Comparison of ENCODE assay signal across 25 cellular contexts in genomic region chr2:38095079-38095478, GRCh38. TPM values are rescaled to one million over a fixed set of nuclear protein-coding genes. Genes with fewer than 3 reads are reported as not detected.
DNase-seq lines count a peak whose midpoint lies in the region; ATAC-seq and TF ChIP-seq lines count a peak whose summit lies in the region.
"Had no signal": no experiment of that assay in that cellular context is flagged by ENCODE, and none has a peak within 500 bp of the region (broad histone marks: within the 10 kb centered on the region; RNA-seq: fewer than 3 reads in every experiment).

No MANE protein-coding gene starts in this region.

- BruUV-seq in mammary epithelial cell (replicated peaks; lab: Mats Ljungman, UMichigan): no TSS peak

- dilution Hi-C loops in mammary epithelial cell (cut with HindIII; ENCODE audit: low sequenced_read_pairs): loop anchor here (5.0 kb wide), 1 partner anchor 77 kb away; no protein-coding TSS in a partner anchor

- in situ Hi-C loops in mammary epithelial cell (cut with MboI; ENCODE audit: low sequenced_read_pairs in 2 of 2): no loop called here

- H3K4me3 ChIP-seq in right cardiac atrium (ENCODE audit: low read length): no peak overlapping the region
- H3K4me3 ChIP-seq in mammary epithelial cell (replicated peaks in 1 of 3; ENCODE audit: insufficient read depth in 1 of 3, low read depth in 2 of 3, low read length in 3 of 3): no peak overlapping the region
- H3K4me3 ChIP-seq: BLaER1, mucosa of descending colon, upper lobe of right lung had no signal

- ATAC-seq in right cardiac atrium (no peak), left cardiac atrium (no peak)
- ATAC-seq: activated CD8-positive, alpha-beta T cell treated with anti-CD3 and anti-CD28 coated beads for 36 hours; HCT116; T-cell had no signal

- no peaks in the 10 kb centered on the region for H4K20me1 ChIP-seq in mammary epithelial cell (ENCODE audit: insufficient read depth, low read length)
- H4K20me1 ChIP-seq: BLaER1 had no signal

- intact Hi-C loops in right cardiac atrium (cut with DNase I) (no loop called here), left cardiac atrium (cut with DNase I) (no loop called here), mammary epithelial cell (cut with micrococcal nuclease) (no loop called here)

- no peaks in the 10 kb centered on the region for H3K79me2 ChIP-seq in mammary epithelial cell (ENCODE audit: insufficient read depth, low read length)

- no peak overlapping the region for H3K4me2 ChIP-seq in mammary epithelial cell (ENCODE audit: insufficient read depth, low read depth, low read length)
- H3K4me2 ChIP-seq: BLaER1 had no signal

- H3K27ac ChIP-seq in right cardiac atrium (ENCODE audit: low read length) (peak overlapping the region; percentile 38), mammary epithelial cell (ENCODE audit: insufficient read depth, low read depth, low read length) (peak overlapping the region; percentile 85)
- H3K27ac ChIP-seq: BLaER1, foreskin keratinocyte had no signal

- DNase-seq in right cardiac atrium (no peak), left cardiac atrium (no peak), mammary epithelial cell (no peak), middle frontal gyrus (ENCODE audit: extremely low spot score, low spot score) (peak; percentile 2), NCI-H2081 (lab: John Stamatoyannopoulos, UW) (no peak), NCI-H2107 treated with DMSO at 0.1 percent for 48 hours (lab: John Stamatoyannopoulos, UW; ENCODE audit: unreplicated experiment) (no peak), HuH-7 (ENCODE audit: low spot score) (no peak), A172 (ENCODE audit: low spot score) (no peak)
- DNase-seq: activated CD4-positive, alpha-beta T cell treated with anti-CD3 and anti-CD28 coated beads for 1 hour; activated CD8-positive, alpha-beta T cell treated with anti-CD3 and anti-CD28 coated beads for 36 hours; activated effector memory CD4-positive, alpha-beta T cell treated with Interleukin-2 at 50 U/mL for 16 hours; cerebellar nuclear complex; effector CD4-positive, alpha-beta T cell; erythroblast; foreskin keratinocyte; hippocampal formation; left ventricle myocardium superior; mucosa of descending colon; NCI-H1417 treated with DMSO at 0.1 percent for 48 hours; nephron progenitor cell; SIG-M5; T-cell; upper lobe of right lung had no signal

- H3K9me3 ChIP-seq in right cardiac atrium (ENCODE audit: control insufficient read depth, low read length): no peaks in the 10 kb centered on the region
- H3K9me3 ChIP-seq in mammary epithelial cell (replicated peaks; ENCODE audit: insufficient read depth, low read length): no peaks in the 10 kb centered on the region
- H3K9me3 ChIP-seq: BLaER1, mucosa of descending colon, upper lobe of right lung had no signal

- H3K27me3 ChIP-seq in right cardiac atrium (ENCODE audit: control insufficient read depth, insufficient read depth) (no peaks in the 10 kb centered on the region), mammary epithelial cell (ENCODE audit: insufficient read depth, low read length) (no peaks in the 10 kb centered on the region)
- H3K27me3 ChIP-seq: BLaER1, foreskin keratinocyte, upper lobe of right lung had no signal

- TF ChIP-seq CTCF in mammary epithelial cell (conservative IDR thresholded peaks at IDR 0.05 in 1 of 2, IDR thresholded peaks at IDR 0.05 in 1 of 2; ENCODE audit: extremely low read depth in 1 of 2, insufficient read depth in 1 of 2, low read depth in 1 of 2, low read length in 2 of 2): no peak

- CTCF ChIA-PET in mammary epithelial cell (lab: Charles Lee; ENCODE audit: low non-redundant PET): no interaction called here

- H3K36me3 ChIP-seq in mammary epithelial cell (ENCODE audit: insufficient read depth, low read length): no peaks in the 10 kb centered on the region
- H3K36me3 ChIP-seq: BLaER1, upper lobe of right lung had no signal

- H3K4me1 ChIP-seq in right cardiac atrium (ENCODE audit: control insufficient read depth, insufficient read depth, low read length) (peaks cover 14% of the 10 kb centered on the region), mammary epithelial cell (ENCODE audit: insufficient read depth, low read length) (peaks cover 65% of the 10 kb centered on the region)

- 80% methylated on average over 6 of the region's 6 CpGs for WGBS in right cardiac atrium
- 50% methylated on average over 6 of the region's 6 CpGs for WGBS in mammary epithelial cell (ENCODE audit: low coverage, missing lambda C conversion rate)

- H2AFZ ChIP-seq in mammary epithelial cell (ENCODE audit: low read depth, low read length): peak overlapping the region; percentile 48

- H3K9ac ChIP-seq in mammary epithelial cell (ENCODE audit: insufficient read depth, low read length): no peak overlapping the region
- H3K9ac ChIP-seq: BLaER1 had no signal

RNA-seq across cellular contexts. Expression of gene CYP1B1, which starts 19.1 kb away (rescaled TPM):
- total RNA-seq in right cardiac atrium: 100 to 1,000 TPM in 1 of 4 donors, 10 to 100 TPM in 3; 43.7 to 142 (median 53.4) TPM
- polyA plus RNA-seq in right cardiac atrium: 10.1 TPM
- 100 to 1,000 TPM in 1 of 2 donors, 10 to 100 TPM in 1; 46.1 to 115 TPM for total RNA-seq in left cardiac atrium
- total RNA-seq in mammary epithelial cell: 100 to 1,000 TPM in 1 of 2 donors, 10 to 100 TPM in 1; 13.8 to 317 TPM
- 4.1 TPM for polyA plus RNA-seq in mammary epithelial cell
- 7.2 TPM for polyA minus RNA-seq in mammary epithelial cell
- 0.31 and 0.38 TPM in 2 replicates for total RNA-seq in A172 (2014; rRNA removed; shearing (Covaris generic))

Comparison
In these comparisons a context has a peak if more than half of its experiments do, and no peak if none do; other contexts are left out.
1. RNA of gene CYP1B1, which starts 19.1 kb away (total RNA-seq): 13.8 to 317 TPM in mammary epithelial cell, 46.1 to 115 TPM in left cardiac atrium and 43.7 to 142 TPM in right cardiac atrium; 0.31 to 0.38 TPM in A172; every median in the first group is over 10 times any median in the second.